Comparison of ENCODE assay signal across 1 cellular context in the genomic region with DNA sequence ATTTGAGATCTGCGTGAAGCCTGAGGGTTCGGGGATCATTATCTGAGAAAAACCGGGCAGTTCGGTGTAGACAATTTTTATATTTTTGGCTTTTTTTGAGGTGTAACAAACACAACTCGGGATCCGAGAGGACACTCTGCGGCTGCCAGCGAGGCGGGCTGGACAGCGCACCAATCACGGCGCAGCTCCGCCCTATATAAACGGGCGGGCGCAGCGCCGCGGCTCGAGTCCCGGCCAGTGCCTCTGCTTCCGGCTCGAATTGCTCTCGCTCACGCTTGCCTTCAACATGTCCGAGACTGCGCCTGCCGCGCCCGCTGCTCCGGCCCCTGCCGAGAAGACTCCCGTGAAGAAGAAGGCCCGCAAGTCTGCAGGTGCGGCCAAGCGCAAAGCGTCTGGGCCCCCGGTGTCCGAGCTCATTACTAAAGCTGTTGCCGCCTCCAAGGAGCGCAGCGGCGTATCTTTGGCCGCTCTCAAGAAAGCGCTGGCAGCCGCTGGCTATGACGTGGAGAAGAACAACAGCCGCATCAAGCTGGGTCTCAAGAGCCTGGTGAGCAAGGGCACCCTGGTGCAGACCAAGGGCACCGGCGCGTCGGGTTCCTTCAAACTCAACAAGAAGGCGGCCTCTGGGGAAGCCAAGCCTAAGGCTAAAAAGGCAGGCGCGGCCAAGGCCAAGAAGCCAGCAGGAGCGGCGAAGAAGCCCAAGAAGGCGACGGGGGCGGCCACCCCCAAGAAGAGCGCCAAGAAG.
TF ChIP-seq lines count a peak whose summit lies in the region.

No MANE protein-coding gene starts in this region.

TF ChIP-seq in K562, 482 proteins besides CTCF, POLR2A, EP300 and RAD21 (continued from another document and continues in another):
- TF ChIP-seq ZFP91 (CRISPR knock-in tag; IDR thresholded peaks at IDR 0.05) = peak; percentile 35; the same call in 1 of the 2 replicates
- TF ChIP-seq, protein P1, sequence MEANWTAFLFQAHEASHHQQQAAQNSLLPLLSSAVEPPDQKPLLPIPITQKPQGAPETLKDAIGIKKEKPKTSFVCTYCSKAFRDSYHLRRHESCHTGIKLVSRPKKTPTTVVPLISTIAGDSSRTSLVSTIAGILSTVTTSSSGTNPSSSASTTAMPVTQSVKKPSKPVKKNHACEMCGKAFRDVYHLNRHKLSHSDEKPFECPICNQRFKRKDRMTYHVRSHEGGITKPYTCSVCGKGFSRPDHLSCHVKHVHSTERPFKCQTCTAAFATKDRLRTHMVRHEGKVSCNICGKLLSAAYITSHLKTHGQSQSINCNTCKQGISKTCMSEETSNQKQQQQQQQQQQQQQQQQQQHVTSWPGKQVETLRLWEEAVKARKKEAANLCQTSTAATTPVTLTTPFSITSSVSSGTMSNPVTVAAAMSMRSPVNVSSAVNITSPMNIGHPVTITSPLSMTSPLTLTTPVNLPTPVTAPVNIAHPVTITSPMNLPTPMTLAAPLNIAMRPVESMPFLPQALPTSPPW (CRISPR knock-in tag; IDR thresholded peaks at IDR 0.05) = 0 out of 2 replicates have a peak, but pooled peaks have one; percentile 13
- no peak for TF ChIP-seq RAD51 (IDR thresholded peaks at IDR 0.05; ENCODE audit: borderline replicate concordance, low read depth)
- no peak for TF ChIP-seq CCAR2 (IDR thresholded peaks at IDR 0.05; ENCODE audit: low read depth, low read length)
- no peak for TF ChIP-seq DDX20 (tag; IDR thresholded peaks at IDR 0.05; ENCODE audit: low read depth)
- 0 out of 2 replicates have a peak, but pooled peaks have one; percentile 50 for TF ChIP-seq ZBTB1 (CRISPR knock-in tag; IDR thresholded peaks at IDR 0.05; ENCODE audit: borderline replicate concordance, low read depth)
- TF ChIP-seq NR2F6 (CRISPR knock-in tag; IDR thresholded peaks at IDR 0.05) = no peak
- peak in 1 of 2 experiments; percentile 44; a peak in 1 of 4 replicates for TF ChIP-seq FOXK2 (conservative IDR thresholded peaks at IDR 0.05 in 1 of 2, IDR thresholded peaks at IDR 0.05 in 1 of 2; ENCODE audit: low read depth in 2 of 2)
- peak; percentile 98; the same call in 1 of the 2 replicates for TF ChIP-seq NR1H2 (CRISPR knock-in tag; IDR thresholded peaks at IDR 0.05)
- no peak for TF ChIP-seq NUFIP1 (IDR thresholded peaks at IDR 0.05; ENCODE audit: partially characterized antibody)
- peak; percentile 71; the same call in 1 of the 2 replicates for TF ChIP-seq OTX1 (CRISPR knock-in tag; IDR thresholded peaks at IDR 0.05)
- no peak for TF ChIP-seq SAFB2 (IDR thresholded peaks at IDR 0.05; ENCODE audit: borderline replicate concordance, low read depth, low read length, severe bottlenecking)
- TF ChIP-seq UBTF (IDR thresholded peaks at IDR 0.05; ENCODE audit: borderline replicate concordance in 1 of 2, low read depth in 2 of 2, low read length in 2 of 2) = no peak
- TF ChIP-seq TSHZ1 (CRISPR knock-in tag; IDR thresholded peaks at IDR 0.05) = no peak
- TF ChIP-seq SREBF2 (CRISPR knock-in tag; IDR thresholded peaks at IDR 0.05) = no peak
- peak; percentile 98 for TF ChIP-seq ZNF511 (CRISPR knock-in tag; IDR thresholded peaks at IDR 0.05)
- no peak for TF ChIP-seq ZNF551 (CRISPR knock-in tag; IDR thresholded peaks at IDR 0.05)
- TF ChIP-seq, protein P2, sequence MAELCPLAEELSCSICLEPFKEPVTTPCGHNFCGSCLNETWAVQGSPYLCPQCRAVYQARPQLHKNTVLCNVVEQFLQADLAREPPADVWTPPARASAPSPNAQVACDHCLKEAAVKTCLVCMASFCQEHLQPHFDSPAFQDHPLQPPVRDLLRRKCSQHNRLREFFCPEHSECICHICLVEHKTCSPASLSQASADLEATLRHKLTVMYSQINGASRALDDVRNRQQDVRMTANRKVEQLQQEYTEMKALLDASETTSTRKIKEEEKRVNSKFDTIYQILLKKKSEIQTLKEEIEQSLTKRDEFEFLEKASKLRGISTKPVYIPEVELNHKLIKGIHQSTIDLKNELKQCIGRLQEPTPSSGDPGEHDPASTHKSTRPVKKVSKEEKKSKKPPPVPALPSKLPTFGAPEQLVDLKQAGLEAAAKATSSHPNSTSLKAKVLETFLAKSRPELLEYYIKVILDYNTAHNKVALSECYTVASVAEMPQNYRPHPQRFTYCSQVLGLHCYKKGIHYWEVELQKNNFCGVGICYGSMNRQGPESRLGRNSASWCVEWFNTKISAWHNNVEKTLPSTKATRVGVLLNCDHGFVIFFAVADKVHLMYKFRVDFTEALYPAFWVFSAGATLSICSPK (IDR thresholded peaks at IDR 0.05; ENCODE audit: borderline replicate concordance) = no peak
- no peak for TF ChIP-seq FOXO4 (CRISPR knock-in tag; IDR thresholded peaks at IDR 0.05)
- TF ChIP-seq TAF7 (tag; IDR thresholded peaks at IDR 0.05) = peak; percentile 84
- peak; percentile 70 for TF ChIP-seq NFIC (IDR thresholded peaks at IDR 0.05)
- peak; percentile 85 for TF ChIP-seq ZNF175 (CRISPR knock-in tag; IDR thresholded peaks at IDR 0.05; ENCODE audit: low read depth)
- 0 out of 2 replicates have a peak, but pooled peaks have one; percentile 36 for TF ChIP-seq NFXL1 (CRISPR knock-in tag; IDR thresholded peaks at IDR 0.05)
- peak; percentile 84 for TF ChIP-seq ZNF232 (CRISPR knock-in tag; IDR thresholded peaks at IDR 0.05)
- TF ChIP-seq TAF1 (IDR thresholded peaks at IDR 0.05; ENCODE audit: control insufficient read depth, extremely low read depth, insufficient read depth, low read length, severe bottlenecking) = peak; percentile 91
- peak; percentile 94 for TF ChIP-seq GTF2A2 (tag; IDR thresholded peaks at IDR 0.05)
- peak; percentile 68 for TF ChIP-seq ZNF75A (CRISPR knock-in tag; IDR thresholded peaks at IDR 0.05)
- TF ChIP-seq RBM15 (IDR thresholded peaks at IDR 0.05; ENCODE audit: insufficient read depth, low read length) = 0 out of 2 replicates have a peak, but pooled peaks have one; percentile 51
- TF ChIP-seq ZC3H8 (IDR thresholded peaks at IDR 0.05) = no peak
- TF ChIP-seq CHAMP1 (IDR thresholded peaks at IDR 0.05) = no peak
- peak; percentile 61; the same call in 1 of the 2 replicates for TF ChIP-seq BHLHE40 (IDR thresholded peaks at IDR 0.05; ENCODE audit: low read length)
- TF ChIP-seq TAL1 (IDR thresholded peaks at IDR 0.05) = no peak
- TF ChIP-seq YBX1 (IDR thresholded peaks at IDR 0.05) = no peak
- TF ChIP-seq NR2C2 (CRISPR knock-in tag; IDR thresholded peaks at IDR 0.05) = peak; percentile 77
- TF ChIP-seq NR2C2 (tag; IDR thresholded peaks at IDR 0.05) = peak; percentile 42; the same call in 1 of the 2 replicates
- TF ChIP-seq, protein P3, sequence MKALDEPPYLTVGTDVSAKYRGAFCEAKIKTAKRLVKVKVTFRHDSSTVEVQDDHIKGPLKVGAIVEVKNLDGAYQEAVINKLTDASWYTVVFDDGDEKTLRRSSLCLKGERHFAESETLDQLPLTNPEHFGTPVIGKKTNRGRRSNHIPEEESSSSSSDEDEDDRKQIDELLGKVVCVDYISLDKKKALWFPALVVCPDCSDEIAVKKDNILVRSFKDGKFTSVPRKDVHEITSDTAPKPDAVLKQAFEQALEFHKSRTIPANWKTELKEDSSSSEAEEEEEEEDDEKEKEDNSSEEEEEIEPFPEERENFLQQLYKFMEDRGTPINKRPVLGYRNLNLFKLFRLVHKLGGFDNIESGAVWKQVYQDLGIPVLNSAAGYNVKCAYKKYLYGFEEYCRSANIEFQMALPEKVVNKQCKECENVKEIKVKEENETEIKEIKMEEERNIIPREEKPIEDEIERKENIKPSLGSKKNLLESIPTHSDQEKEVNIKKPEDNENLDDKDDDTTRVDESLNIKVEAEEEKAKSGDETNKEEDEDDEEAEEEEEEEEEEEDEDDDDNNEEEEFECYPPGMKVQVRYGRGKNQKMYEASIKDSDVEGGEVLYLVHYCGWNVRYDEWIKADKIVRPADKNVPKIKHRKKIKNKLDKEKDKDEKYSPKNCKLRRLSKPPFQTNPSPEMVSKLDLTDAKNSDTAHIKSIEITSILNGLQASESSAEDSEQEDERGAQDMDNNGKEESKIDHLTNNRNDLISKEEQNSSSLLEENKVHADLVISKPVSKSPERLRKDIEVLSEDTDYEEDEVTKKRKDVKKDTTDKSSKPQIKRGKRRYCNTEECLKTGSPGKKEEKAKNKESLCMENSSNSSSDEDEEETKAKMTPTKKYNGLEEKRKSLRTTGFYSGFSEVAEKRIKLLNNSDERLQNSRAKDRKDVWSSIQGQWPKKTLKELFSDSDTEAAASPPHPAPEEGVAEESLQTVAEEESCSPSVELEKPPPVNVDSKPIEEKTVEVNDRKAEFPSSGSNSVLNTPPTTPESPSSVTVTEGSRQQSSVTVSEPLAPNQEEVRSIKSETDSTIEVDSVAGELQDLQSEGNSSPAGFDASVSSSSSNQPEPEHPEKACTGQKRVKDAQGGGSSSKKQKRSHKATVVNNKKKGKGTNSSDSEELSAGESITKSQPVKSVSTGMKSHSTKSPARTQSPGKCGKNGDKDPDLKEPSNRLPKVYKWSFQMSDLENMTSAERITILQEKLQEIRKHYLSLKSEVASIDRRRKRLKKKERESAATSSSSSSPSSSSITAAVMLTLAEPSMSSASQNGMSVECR (CRISPR knock-in tag; IDR thresholded peaks at IDR 0.05) = peak; percentile 95
